In the genomic region with DNA sequence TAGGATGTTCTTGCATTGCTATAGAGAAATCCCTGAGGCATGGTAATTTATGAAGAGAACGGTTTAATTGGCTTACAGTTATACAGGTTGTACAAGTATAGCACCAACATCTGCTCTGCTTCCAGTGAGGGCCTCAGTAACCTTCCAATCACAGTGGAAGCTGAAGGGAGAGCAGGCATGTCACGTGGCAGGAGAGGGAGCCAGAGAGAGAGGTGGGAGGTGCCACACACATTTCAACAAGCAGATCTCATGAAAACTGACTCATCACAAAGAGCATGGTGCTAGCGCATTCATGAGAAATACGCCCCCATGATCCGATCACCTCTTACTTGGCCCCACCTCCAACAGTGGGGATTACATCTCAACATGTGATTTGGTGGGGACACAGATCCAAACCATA, we compare ENCODE assay signal across 1 cellular context.
TF ChIP-seq lines count a peak whose summit lies in the region.

No MANE protein-coding gene starts in this region.

TF ChIP-seq in GM23338, 12 proteins besides CTCF, POLR2A, EP300 and RAD21 (continued from another document):
- TF ChIP-seq EZH2 (IDR thresholded peaks at IDR 0.05; ENCODE audit: low read depth, unreplicated experiment) (no peak), ZNF114 (CRISPR knock-in tag; IDR thresholded peaks at IDR 0.05) (no peak), NANOG (IDR thresholded peaks at IDR 0.05; ENCODE audit: borderline replicate concordance) (no peak), STAT1 (IDR thresholded peaks at IDR 0.05; ENCODE audit: unreplicated experiment) (no peak), POLR2AphosphoS5 (IDR thresholded peaks at IDR 0.05; ENCODE audit: low read depth) (no peak), EZH2phosphoT487 (IDR thresholded peaks at IDR 0.05; ENCODE audit: unreplicated experiment) (no peak)
- TF ChIP-seq, protein P1, sequence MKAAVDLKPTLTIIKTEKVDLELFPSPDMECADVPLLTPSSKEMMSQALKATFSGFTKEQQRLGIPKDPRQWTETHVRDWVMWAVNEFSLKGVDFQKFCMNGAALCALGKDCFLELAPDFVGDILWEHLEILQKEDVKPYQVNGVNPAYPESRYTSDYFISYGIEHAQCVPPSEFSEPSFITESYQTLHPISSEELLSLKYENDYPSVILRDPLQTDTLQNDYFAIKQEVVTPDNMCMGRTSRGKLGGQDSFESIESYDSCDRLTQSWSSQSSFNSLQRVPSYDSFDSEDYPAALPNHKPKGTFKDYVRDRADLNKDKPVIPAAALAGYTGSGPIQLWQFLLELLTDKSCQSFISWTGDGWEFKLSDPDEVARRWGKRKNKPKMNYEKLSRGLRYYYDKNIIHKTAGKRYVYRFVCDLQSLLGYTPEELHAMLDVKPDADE (IDR thresholded peaks at IDR 0.05) = no peak
